In genomic region chr11:3831378-3832239, GRCh38 we compare ENCODE assay signal across 10 cellular contexts. TPM values are rescaled to one million over a fixed set of nuclear protein-coding genes. Genes with fewer than 3 reads are reported as not detected.
DNase-seq lines count a peak whose midpoint lies in the region; ATAC-seq and TF ChIP-seq lines count a peak whose summit lies in the region.
"Had no signal": no experiment of that assay in that cellular context is flagged by ENCODE, and none has a peak within 500 bp of the region (broad histone marks: within the 10 kb centered on the region; RNA-seq: fewer than 3 reads in every experiment).

No MANE protein-coding gene starts in this region.

- no peaks in the 10 kb centered on the region for H3K27me3 Mint-ChIP-seq in activated CD8-positive, alpha-beta memory T cell treated with anti-CD3 and anti-CD28 coated beads, Interleukin-2, amount 10 ng/mL, durations not matched to agents 7 days and 5 days
- H3K27me3 Mint-ChIP-seq in activated T-helper 17 cell treated with anti-CD3 and anti-CD28 coated beads, Interleukin-2, amount 50 U/mL, for 72 hours: no peaks in the 10 kb centered on the region

- no peak overlapping the region for H3K4me3 Mint-ChIP-seq in activated CD8-positive, alpha-beta memory T cell treated with anti-CD3 and anti-CD28 coated beads, Interleukin-2, amount 10 ng/mL, durations not matched to agents 7 days and 5 days
- H3K4me3 Mint-ChIP-seq in activated T-helper 17 cell treated with anti-CD3 and anti-CD28 coated beads, Interleukin-2, amount 50 U/mL, for 72 hours: peak overlapping the region; percentile 97

- H3K27ac Mint-ChIP-seq in activated CD8-positive, alpha-beta memory T cell treated with anti-CD3 and anti-CD28 coated beads, Interleukin-2, amount 10 ng/mL, durations not matched to agents 7 days and 5 days: peak overlapping the region; percentile 79
- peak overlapping the region; percentile 99 for H3K27ac Mint-ChIP-seq in activated T-helper 17 cell treated with anti-CD3 and anti-CD28 coated beads, Interleukin-2, amount 50 U/mL, for 72 hours

- no peak for ATAC-seq in activated CD8-positive, alpha-beta memory T cell treated with anti-CD3 and anti-CD28 coated beads, Interleukin-2, amount 10 ng/mL, durations not matched to agents 7 days and 5 days
- ATAC-seq in activated T-helper 17 cell treated with anti-CD3 and anti-CD28 coated beads, Interleukin-2, amount 50 U/mL, for 72 hours (replicated peaks): peak; percentile 77
- ATAC-seq in HG03342 (IDR thresholded peaks at IDR 0.05; ENCODE audit: unreplicated experiment): no peak
- ATAC-seq in GM18505 (IDR thresholded peaks at IDR 0.05; ENCODE audit: unreplicated experiment): no peak
- ATAC-seq: Panc1 had no signal

- peak overlapping the region; percentile 58 for H3K27ac ChIP-seq in subcutaneous abdominal adipose tissue (ENCODE audit: low read depth, low read length)

- H3K4me1 ChIP-seq in subcutaneous abdominal adipose tissue (ENCODE audit: control insufficient read depth in 5 of 5, insufficient read depth in 5 of 5, low read length in 5 of 5): peaks cover 13 to 64% (median 55%) of the 10 kb centered on the region in 5 donors

- DNase-seq in activated CD8-positive, alpha-beta memory T cell treated with anti-CD3 and anti-CD28 coated beads, Interleukin-2, amount 10 ng/mL, durations not matched to agents 7 days and 5 days: no peak
- no peak for DNase-seq in activated CD8-positive, alpha-beta memory T cell treated with anti-CD3 and anti-CD28 coated beads, Interleukin-2, amount 50 U/mL, for 48 hours
- DNase-seq in iris pigment epithelial cell (ENCODE audit: low read depth): peak; percentile 25
- no peak for DNase-seq in NK-92 treated with Interleukin-12 subunit alpha and Interleukin-12 subunit beta, amount 100 ng/mL, for 24 hours (lab: John Stamatoyannopoulos, UW)
- DNase-seq: NCI-H1105 had no signal

- H3K9me3 ChIP-seq in subcutaneous abdominal adipose tissue (ENCODE audit: control insufficient read depth in 5 of 5, low read length in 5 of 5): no peaks in the 10 kb centered on the region

- peaks cover 0 to 34% (median 25%) of the 10 kb centered on the region in 5 donors for H3K36me3 ChIP-seq in subcutaneous abdominal adipose tissue (ENCODE audit: control insufficient read depth in 5 of 5, insufficient read depth in 5 of 5, low read length in 5 of 5)

- peaks cover 59% of the 10 kb centered on the region for H3K36me3 Mint-ChIP-seq in activated CD8-positive, alpha-beta memory T cell treated with anti-CD3 and anti-CD28 coated beads, Interleukin-2, amount 10 ng/mL, durations not matched to agents 7 days and 5 days
- peaks cover 100% of the 10 kb centered on the region for H3K36me3 Mint-ChIP-seq in activated T-helper 17 cell treated with anti-CD3 and anti-CD28 coated beads, Interleukin-2, amount 50 U/mL, for 72 hours (ENCODE audit: low read depth)

- H3K4me3 ChIP-seq in subcutaneous abdominal adipose tissue (ENCODE audit: low read depth in 1 of 5, low read length in 5 of 5): no peak overlapping the region

- TF ChIP-seq POLR2A in GM18505 (IDR thresholded peaks at IDR 0.05; ENCODE audit: borderline replicate concordance, extremely low read depth, insufficient read depth, insufficient read length): no peak

- CTCF ChIA-PET in activated CD8-positive, alpha-beta memory T cell treated with anti-CD3 and anti-CD28 coated beads, Interleukin-2, amount 10 ng/mL, durations not matched to agents 7 days and 5 days (lab: Charles Lee): interaction anchor here (1.1 to 17.3 kb wide), 5 partner anchors 10 to 241 kb away, joined by 3 to 311 read pairs (median 5); partner anchors contain the start of genes PGAP2, RHOG and STIM1

- H3K27me3 ChIP-seq in subcutaneous abdominal adipose tissue (ENCODE audit: control insufficient read depth in 5 of 5, insufficient read depth in 4 of 5, low read length in 5 of 5): no peaks in the 10 kb centered on the region

- H3K4me1 Mint-ChIP-seq in activated CD8-positive, alpha-beta memory T cell treated with anti-CD3 and anti-CD28 coated beads, Interleukin-2, amount 10 ng/mL, durations not matched to agents 7 days and 5 days: peaks cover 59% of the 10 kb centered on the region
- H3K4me1 Mint-ChIP-seq in activated T-helper 17 cell treated with anti-CD3 and anti-CD28 coated beads, Interleukin-2, amount 50 U/mL, for 72 hours: peaks cover 65% of the 10 kb centered on the region

- no peaks in the 10 kb centered on the region for H3K9me3 Mint-ChIP-seq in activated CD8-positive, alpha-beta memory T cell treated with anti-CD3 and anti-CD28 coated beads, Interleukin-2, amount 10 ng/mL, durations not matched to agents 7 days and 5 days (ENCODE audit: low read depth)
- H3K9me3 Mint-ChIP-seq in activated T-helper 17 cell treated with anti-CD3 and anti-CD28 coated beads, Interleukin-2, amount 50 U/mL, for 72 hours: no peaks in the 10 kb centered on the region

- H3K9ac ChIP-seq in subcutaneous abdominal adipose tissue (ENCODE audit: low read length in 5 of 5): peak overlapping the region in 2 of 5 donors; percentile 23 to 52

RNA-seq across cellular contexts. Expression of gene RHOG, which starts 9.2 kb away (rescaled TPM):
- 100 to 1,000 TPM; 154 to 163 TPM for total RNA-seq in activated CD8-positive, alpha-beta memory T cell treated with anti-CD3 and anti-CD28 coated beads, Interleukin-2, amount 10 ng/mL, durations not matched to agents 7 days and 5 days
- total RNA-seq in activated T-helper 17 cell treated with anti-CD3 and anti-CD28 coated beads, Interleukin-2, amount 50 U/mL, for 72 hours: 100 to 1,000 TPM; 151 to 154 TPM

RNA-seq across cellular contexts. Expression of gene PGAP2, which starts 23.2 kb away (rescaled TPM):
- total RNA-seq in activated CD8-positive, alpha-beta memory T cell treated with anti-CD3 and anti-CD28 coated beads, Interleukin-2, amount 10 ng/mL, durations not matched to agents 7 days and 5 days: 10 to 100 TPM; 22.7 to 23.5 TPM
- 10 to 100 TPM; 25.6 to 31.8 TPM for total RNA-seq in activated T-helper 17 cell treated with anti-CD3 and anti-CD28 coated beads, Interleukin-2, amount 50 U/mL, for 72 hours

RNA-seq across cellular contexts. Expression of gene STIM1, which starts 23.9 kb away (rescaled TPM):
- total RNA-seq in activated CD8-positive, alpha-beta memory T cell treated with anti-CD3 and anti-CD28 coated beads, Interleukin-2, amount 10 ng/mL, durations not matched to agents 7 days and 5 days: 100 to 1,000 TPM in 1 of 2 experiments, 10 to 100 TPM in 1; 83.5 to 104 TPM
- 10 to 100 TPM; 68.8 to 82.7 TPM for total RNA-seq in activated T-helper 17 cell treated with anti-CD3 and anti-CD28 coated beads, Interleukin-2, amount 50 U/mL, for 72 hours

RNA-seq across cellular contexts. Expression of gene NUP98, which starts 34.3 kb away (rescaled TPM):
- 100 to 1,000 TPM; 106 to 108 TPM for total RNA-seq in activated CD8-positive, alpha-beta memory T cell treated with anti-CD3 and anti-CD28 coated beads, Interleukin-2, amount 10 ng/mL, durations not matched to agents 7 days and 5 days
- 100 to 1,000 TPM; 126 to 149 TPM for total RNA-seq in activated T-helper 17 cell treated with anti-CD3 and anti-CD28 coated beads, Interleukin-2, amount 50 U/mL, for 72 hours
